In genomic region chr6:88238065-88238464, GRCh38 we compare ENCODE assay signal across 8 cellular contexts.
DNase-seq lines count a peak whose midpoint lies in the region; ATAC-seq lines count a peak whose summit lies in the region.

No MANE protein-coding gene starts in this region.

- no peak overlapping the region for H3K4me3 ChIP-seq in MG63

- H3K27me3 ChIP-seq in MG63 = no peaks in the 10 kb centered on the region

- intact Hi-C loops in cardiac septum (cut with DNase I) = no loop called here

- DNase-seq in ELR (ENCODE audit: low read depth) = peak; percentile 0
- peak; percentile 33 for DNase-seq in NCI-H446 treated with DMSO at 0.1 percent for 48 hours (lab: John Stamatoyannopoulos, UW)
- DNase-seq in foreskin melanocyte = peak; percentile 7
- DNase-seq in stimulated activated naive CD4-positive, alpha-beta T cell treated with Interleukin-2 at 50 U/mL for 16 hours (lab: John Stamatoyannopoulos, UW) = no peak
- DNase-seq in activated CD4-positive, CD25-positive, alpha-beta regulatory T cell treated with anti-CD3 and anti-CD28 coated beads, Interleukin-2, amount 50 U/mL, for 72 hours = no peak
- DNase-seq in MG63 = no peak
- no peak for DNase-seq in cardiac septum (ENCODE audit: low spot score)

- H3K9me3 ChIP-seq in MG63 = peaks cover 2% of the 10 kb centered on the region; the same call in 1 of the 2 replicates

- no peaks in the 10 kb centered on the region for H3K36me3 ChIP-seq in MG63

- ATAC-seq in GM19463 (IDR thresholded peaks at IDR 0.05; ENCODE audit: unreplicated experiment) = peak; percentile 56

Comparison
In these comparisons a context has a peak if more than half of its experiments do, and no peak if none do; other contexts are left out.
1. DNase-seq: peak in ELR (single experiment), NCI-H446 treated with DMSO at 0.1 percent for 48 hours (single experiment) and foreskin melanocyte (single experiment); none in stimulated activated naive CD4-positive, alpha-beta T cell treated with Interleukin-2 at 50 U/mL for 16 hours (single experiment), activated CD4-positive, CD25-positive, alpha-beta regulatory T cell treated with anti-CD3 and anti-CD28 coated beads, Interleukin-2, amount 50 U/mL, for 72 hours (single experiment), MG63 (single experiment) and cardiac septum (single experiment).